ENCODE assay signal across 22 cellular contexts in genomic region chr2:64362562-64363026, GRCh38.
A peak's percentile ranks its signal among the peaks of the same experiment; 100 is the strongest.
DNase-seq lines count a peak whose midpoint lies in the region; ATAC-seq, FAIRE-seq and TF ChIP-seq lines count a peak whose summit lies in the region.
"Had no signal": no experiment of that assay in that cellular context is flagged by ENCODE, and none has a peak within 500 bp of the region (broad histone marks: within the 10 kb centered on the region; RNA-seq: fewer than 3 reads in every experiment).

No MANE protein-coding gene starts in this region.

- TF ChIP-seq EP300 in HepG2 (IDR thresholded peaks at IDR 0.05; ENCODE audit: low read depth in 2 of 2, low read length in 2 of 2) (no peak), HepG2 (CRISPR knock-in tag; IDR thresholded peaks at IDR 0.05; ENCODE audit: borderline replicate concordance) (no peak)

- 77% methylated on average over 4 of the region's 4 CpGs for WGBS in liver
- 33% methylated on average over 4 of the region's 4 CpGs for WGBS in HepG2 (ENCODE audit: low lambda C conversion rate)
- 56 to 69% methylated on average over 3 of the region's 4 CpGs for WGBS in esophagus squamous epithelium, 2 donors

- no peaks in the 10 kb centered on the region for H4K20me1 ChIP-seq in HepG2 (ENCODE audit: insufficient read depth, low read length)

- intact Hi-C loops in HepG2 (cut with micrococcal nuclease; ENCODE audit: unreplicated experiment) = no loop called here
- intact Hi-C loops in esophagus squamous epithelium (cut with DNase I) = no loop called here
- intact Hi-C loops in dorsolateral prefrontal cortex (cut with DNase I) = no loop called here

- peaks cover 0 to under 1% (median 0%) of the 10 kb centered on the region in 4 donors for H3K9me3 ChIP-seq in liver (ENCODE audit: control insufficient read depth in 4 of 4, low read length in 3 of 4)
- H3K9me3 ChIP-seq in HepG2 (ENCODE audit: low read length) = no peaks in the 10 kb centered on the region
- H3K9me3 ChIP-seq in esophagus squamous epithelium = no peaks in the 10 kb centered on the region
- H3K9me3 ChIP-seq: tibial nerve had no signal

- H2AFZ ChIP-seq in HepG2 (ENCODE audit: low read length) = no peak overlapping the region

- in situ Hi-C loops in HepG2 (cut with HindIII; ENCODE audit: extremely low pct_ligation_motif_present, low pct_unique_long_range_greater_than_20kb) = no loop called here

- H3K27me3 ChIP-seq in liver (ENCODE audit: control insufficient read depth in 4 of 4, insufficient read depth in 4 of 4, low read length in 3 of 4) = no peaks in the 10 kb centered on the region
- H3K27me3 ChIP-seq in HepG2 (ENCODE audit: control insufficient read depth in 1 of 2, insufficient read depth in 2 of 2, low read length in 2 of 2) = peaks cover 0 to 35% of the 10 kb centered on the region in 2 experiments; a peak in 3 of 5 replicates
- H3K27me3 ChIP-seq in esophagus squamous epithelium = no peaks in the 10 kb centered on the region
- H3K27me3 ChIP-seq in dorsolateral prefrontal cortex = peaks cover 0 to 8% (median 0%) of the 10 kb centered on the region in 45 donors
- H3K27me3 ChIP-seq: tibial nerve had no signal

- TF ChIP-seq POLR2A in HepG2 (IDR thresholded peaks at IDR 0.05; ENCODE audit: insufficient read depth in 1 of 2, low read depth in 2 of 2, low read length in 2 of 2) = no peak
- TF ChIP-seq POLR2A in esophagus squamous epithelium (IDR thresholded peaks at IDR 0.05) = no peak

- no peaks in the 10 kb centered on the region for H3K36me3 ChIP-seq in liver (ENCODE audit: control insufficient read depth in 4 of 4, insufficient read depth in 3 of 4, low read depth in 1 of 4, low read length in 3 of 4)
- H3K36me3 ChIP-seq in HepG2 (replicated peaks in 1 of 2; ENCODE audit: control insufficient read depth in 1 of 2, insufficient read depth in 2 of 2, low read length in 2 of 2) = no peaks in the 10 kb centered on the region
- no peaks in the 10 kb centered on the region for H3K36me3 ChIP-seq in esophagus squamous epithelium
- H3K36me3 ChIP-seq: tibial nerve had no signal

- CTCF ChIA-PET in HepG2 (lab: Yijun Ruan, JAX; ENCODE audit: low intra/inter-chr PET ratio, low total read pairs) = interaction anchor here (1.5 kb wide), 1 partner anchor 126 kb away, joined by 3 read pairs; no protein-coding TSS in a partner anchor

- DNase-seq in HepG2 (ENCODE audit: low spot score) = no peak
- DNase-seq in esophagus squamous epithelium (lab: John Stamatoyannopoulos, UW) = no peak
- peak; percentile 59 for DNase-seq in mucosa of gallbladder (ENCODE audit: low spot score)
- no peak for DNase-seq in dorsolateral prefrontal cortex
- DNase-seq in activated effector memory CD4-positive, alpha-beta T cell treated with anti-CD3 and anti-CD28 coated beads, Interleukin-2, amount 50 U/mL, for 16 hours = no peak
- DNase-seq: activated CD8-positive, alpha-beta T cell treated with anti-CD3 and anti-CD28 coated beads for 36 hours; activated T-cell treated with anti-CD3 and anti-CD28 coated beads, Interleukin-2, amount 50 U/mL, for 48 hours; kidney glomerular epithelial cell; NCI-H1105 treated with DMSO at 0.1 percent for 48 hours; NCI-H69; stimulated activated naive B cell treated with anti-CD40 and anti-IgM and Interleukin-4, amounts not matched to agents 10 μg/mL and 1 μg/mL and 100 μg/mL, for 72 hours had no signal

- H3K27ac ChIP-seq in liver (ENCODE audit: low read depth in 1 of 2, low read length in 2 of 2) (no peak overlapping the region), HepG2 (ENCODE audit: extremely low read length, insufficient read depth, low read length) (no peak overlapping the region), esophagus squamous epithelium (peak overlapping the region; percentile 83 to 91 (median 84)), dorsolateral prefrontal cortex (no peak overlapping the region)
- H3K27ac ChIP-seq: 22Rv1, tibial nerve had no signal

- peaks cover 0 to 7% (median 0%) of the 10 kb centered on the region in 4 donors for H3K4me1 ChIP-seq in liver (ENCODE audit: control insufficient read depth in 4 of 4, insufficient read depth in 4 of 4, low read length in 3 of 4)
- no peaks in the 10 kb centered on the region for H3K4me1 ChIP-seq in HepG2 (ENCODE audit: insufficient read depth, low read length)
- H3K4me1 ChIP-seq in esophagus squamous epithelium = peaks cover 20 to 58% (median 35%) of the 10 kb centered on the region in 3 donors

- H3K9ac ChIP-seq in liver (ENCODE audit: low read depth in 1 of 2, low read length in 2 of 2) (no peak overlapping the region), HepG2 (ENCODE audit: insufficient read depth, low read depth, low read length) (no peak overlapping the region)

- BruUV-seq in HepG2 (replicated peaks; lab: Mats Ljungman, UMichigan) = no TSS peak

- ATAC-seq in HepG2 (no peak), HG03139 (IDR thresholded peaks at IDR 0.05; ENCODE audit: unreplicated experiment) (no peak), HG03196 (IDR thresholded peaks at IDR 0.05; ENCODE audit: unreplicated experiment) (no peak)
- ATAC-seq: activated CD8-positive, alpha-beta T cell treated with anti-CD3 and anti-CD28 coated beads for 36 hours; activated naive CD4-positive, alpha-beta T cell treated with anti-CD3 and anti-CD28 coated beads, Interleukin-2, amount 50 U/mL, for 72 hours; sciatic nerve; stimulated activated naive B cell treated with anti-CD40 and anti-IgM and Interleukin-4, amounts not matched to agents 10 μg/mL and 1 μg/mL and 100 μg/mL, for 72 hours; WTC11 had no signal

- TF ChIP-seq CTCF in liver (IDR thresholded peaks at IDR 0.05; ENCODE audit: low read depth, low read length, missing input control) (no peak), HepG2 (CRISPR knock-in tag; IDR thresholded peaks at IDR 0.05) (no peak), esophagus squamous epithelium (IDR thresholded peaks at IDR 0.05) (peak in 3 of 6 experiments; percentile 11 to 44 (median 21)), dorsolateral prefrontal cortex (IDR thresholded peaks at IDR 0.05 in 54 of 56, conservative IDR thresholded peaks at IDR 0.05 in 2 of 56; ENCODE audit: low read depth in 1 of 56, partially characterized antibody in 56 of 56) (no peak)

- no peak for FAIRE-seq in HepG2 (lab: Jason Lieb, UNC)
- FAIRE-seq: astrocyte, colon, endometrium had no signal

- no peaks in the 10 kb centered on the region for H3K79me2 ChIP-seq in HepG2 (ENCODE audit: insufficient read depth, low read length)

- TF ChIP-seq RAD21 in liver (IDR thresholded peaks at IDR 0.05) = peak; percentile 10 to 58
- TF ChIP-seq RAD21 in HepG2 (CRISPR knock-in tag; IDR thresholded peaks at IDR 0.05) = no peak

- no peak overlapping the region for H3K4me2 ChIP-seq in HepG2 (ENCODE audit: low read depth, low read length)

- H3K4me3 ChIP-seq in liver (ENCODE audit: low read depth in 1 of 3, low read length in 3 of 3) (no peak overlapping the region), HepG2 (replicated peaks in 1 of 3; ENCODE audit: insufficient read depth in 1 of 3, low read depth in 2 of 3, low read length in 3 of 3) (no peak overlapping the region), esophagus squamous epithelium (no peak overlapping the region), dorsolateral prefrontal cortex (no peak overlapping the region)
- H3K4me3 ChIP-seq: tibial nerve had no signal

- POLR2A ChIA-PET in HepG2 (lab: Yijun Ruan, JAX) = no interaction called here

TF ChIP-seq in liver, 16 proteins besides CTCF, POLR2A, EP300 and RAD21:
- peak; percentile 60 to 65 for TF ChIP-seq RXRA (IDR thresholded peaks at IDR 0.05)
- peak; percentile 27 to 40 for TF ChIP-seq HNF4A (conservative IDR thresholded peaks at IDR 0.05)
- TF ChIP-seq YY1 (IDR thresholded peaks at IDR 0.05) = no peak

TF ChIP-seq in HepG2, 621 proteins besides CTCF, POLR2A, EP300 and RAD21 (continues in another document):
- TF ChIP-seq ZNF451 (CRISPR knock-in tag; IDR thresholded peaks at IDR 0.05) (no peak), ZNF3 (CRISPR knock-in tag; IDR thresholded peaks at IDR 0.05) (no peak), TCF7 (IDR thresholded peaks at IDR 0.05; ENCODE audit: low read depth) (no peak), HNRNPUL1 (IDR thresholded peaks at IDR 0.05; ENCODE audit: low read depth, low read length) (no peak), KMT2B (CRISPR knock-in tag; IDR thresholded peaks at IDR 0.05) (no peak)
- TF ChIP-seq, protein P1, sequence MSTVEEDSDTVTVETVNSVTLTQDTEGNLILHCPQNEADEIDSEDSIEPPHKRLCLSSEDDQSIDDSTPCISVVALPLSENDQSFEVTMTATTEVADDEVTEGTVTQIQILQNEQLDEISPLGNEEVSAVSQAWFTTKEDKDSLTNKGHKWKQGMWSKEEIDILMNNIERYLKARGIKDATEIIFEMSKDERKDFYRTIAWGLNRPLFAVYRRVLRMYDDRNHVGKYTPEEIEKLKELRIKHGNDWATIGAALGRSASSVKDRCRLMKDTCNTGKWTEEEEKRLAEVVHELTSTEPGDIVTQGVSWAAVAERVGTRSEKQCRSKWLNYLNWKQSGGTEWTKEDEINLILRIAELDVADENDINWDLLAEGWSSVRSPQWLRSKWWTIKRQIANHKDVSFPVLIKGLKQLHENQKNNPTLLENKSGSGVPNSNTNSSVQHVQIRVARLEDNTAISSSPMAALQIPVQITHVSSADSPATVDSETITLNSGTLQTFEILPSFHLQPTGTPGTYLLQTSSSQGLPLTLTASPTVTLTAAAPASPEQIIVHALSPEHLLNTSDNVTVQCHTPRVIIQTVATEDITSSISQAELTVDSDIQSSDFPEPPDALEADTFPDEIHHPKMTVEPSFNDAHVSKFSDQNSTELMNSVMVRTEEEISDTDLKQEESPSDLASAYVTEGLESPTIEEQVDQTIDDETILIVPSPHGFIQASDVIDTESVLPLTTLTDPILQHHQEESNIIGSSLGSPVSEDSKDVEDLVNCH (CRISPR knock-in tag; IDR thresholded peaks at IDR 0.05) = no peak
- TF ChIP-seq, protein P2, sequence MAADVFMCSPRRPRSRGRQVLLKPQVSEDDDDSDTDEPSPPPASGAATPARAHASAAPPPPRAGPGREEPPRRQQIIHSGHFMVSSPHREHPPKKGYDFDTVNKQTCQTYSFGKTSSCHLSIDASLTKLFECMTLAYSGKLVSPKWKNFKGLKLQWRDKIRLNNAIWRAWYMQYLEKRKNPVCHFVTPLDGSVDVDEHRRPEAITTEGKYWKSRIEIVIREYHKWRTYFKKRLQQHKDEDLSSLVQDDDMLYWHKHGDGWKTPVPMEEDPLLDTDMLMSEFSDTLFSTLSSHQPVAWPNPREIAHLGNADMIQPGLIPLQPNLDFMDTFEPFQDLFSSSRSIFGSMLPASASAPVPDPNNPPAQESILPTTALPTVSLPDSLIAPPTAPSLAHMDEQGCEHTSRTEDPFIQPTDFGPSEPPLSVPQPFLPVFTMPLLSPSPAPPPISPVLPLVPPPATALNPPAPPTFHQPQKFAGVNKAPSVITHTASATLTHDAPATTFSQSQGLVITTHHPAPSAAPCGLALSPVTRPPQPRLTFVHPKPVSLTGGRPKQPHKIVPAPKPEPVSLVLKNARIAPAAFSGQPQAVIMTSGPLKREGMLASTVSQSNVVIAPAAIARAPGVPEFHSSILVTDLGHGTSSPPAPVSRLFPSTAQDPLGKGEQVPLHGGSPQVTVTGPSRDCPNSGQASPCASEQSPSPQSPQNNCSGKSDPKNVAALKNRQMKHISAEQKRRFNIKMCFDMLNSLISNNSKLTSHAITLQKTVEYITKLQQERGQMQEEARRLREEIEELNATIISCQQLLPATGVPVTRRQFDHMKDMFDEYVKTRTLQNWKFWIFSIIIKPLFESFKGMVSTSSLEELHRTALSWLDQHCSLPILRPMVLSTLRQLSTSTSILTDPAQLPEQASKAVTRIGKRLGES (CRISPR knock-in tag; IDR thresholded peaks at IDR 0.05; ENCODE audit: borderline replicate concordance) = no peak

Comparison
In these comparisons a context has a peak if more than half of its experiments do, and no peak if none do; other contexts are left out.
1. H3K27ac ChIP-seq: peak in esophagus squamous epithelium (4 of 4); none in liver (0 of 2), HepG2 (single experiment) and dorsolateral prefrontal cortex (0 of 59).